1 cellular context compared by ENCODE assay signal in the genomic region with DNA sequence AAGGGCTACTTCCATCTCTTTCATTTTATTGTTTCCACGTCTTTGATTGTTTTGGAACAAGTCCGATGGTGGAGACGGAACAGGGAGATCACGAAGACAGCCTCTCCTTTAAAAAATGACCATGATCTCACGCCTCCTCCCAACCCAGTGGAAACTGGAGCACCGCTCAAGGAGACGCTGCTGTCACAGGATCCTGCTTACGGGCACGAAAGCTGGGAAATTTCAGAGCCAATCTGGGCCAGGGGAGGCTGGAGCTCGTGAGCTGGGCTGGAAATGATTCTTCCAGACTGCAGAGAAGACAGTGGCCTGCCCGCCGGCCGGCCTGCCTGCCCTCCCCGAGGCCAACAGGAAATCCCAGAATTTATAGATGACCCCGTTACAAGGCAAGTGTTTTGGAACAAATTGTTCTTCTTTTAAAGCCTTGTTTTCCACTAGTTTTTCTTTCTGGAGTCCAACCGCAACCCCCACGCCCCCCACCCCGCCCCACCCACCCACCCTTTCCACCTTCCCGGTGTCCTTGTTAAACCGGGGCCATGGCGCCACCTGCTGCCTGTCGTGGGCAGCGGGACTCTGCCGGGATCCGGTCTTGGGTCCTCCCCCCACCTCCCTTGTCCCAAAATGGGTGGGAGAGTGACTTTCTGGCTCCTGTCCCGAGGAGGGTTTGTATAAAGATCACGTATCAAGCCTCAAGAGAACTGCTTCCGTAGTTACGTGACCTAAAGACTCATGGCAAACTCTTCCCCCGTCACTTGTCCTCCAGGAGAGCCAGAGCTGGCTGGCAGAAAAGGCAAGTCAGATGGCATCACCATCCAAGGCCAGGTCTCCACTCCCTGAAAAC.
TF ChIP-seq lines count a peak whose summit lies in the region.

No MANE protein-coding gene starts in this region.

TF ChIP-seq in WTC11, 78 proteins besides CTCF, POLR2A, EP300 and RAD21 (continued from another document):
- TF ChIP-seq, protein P1, sequence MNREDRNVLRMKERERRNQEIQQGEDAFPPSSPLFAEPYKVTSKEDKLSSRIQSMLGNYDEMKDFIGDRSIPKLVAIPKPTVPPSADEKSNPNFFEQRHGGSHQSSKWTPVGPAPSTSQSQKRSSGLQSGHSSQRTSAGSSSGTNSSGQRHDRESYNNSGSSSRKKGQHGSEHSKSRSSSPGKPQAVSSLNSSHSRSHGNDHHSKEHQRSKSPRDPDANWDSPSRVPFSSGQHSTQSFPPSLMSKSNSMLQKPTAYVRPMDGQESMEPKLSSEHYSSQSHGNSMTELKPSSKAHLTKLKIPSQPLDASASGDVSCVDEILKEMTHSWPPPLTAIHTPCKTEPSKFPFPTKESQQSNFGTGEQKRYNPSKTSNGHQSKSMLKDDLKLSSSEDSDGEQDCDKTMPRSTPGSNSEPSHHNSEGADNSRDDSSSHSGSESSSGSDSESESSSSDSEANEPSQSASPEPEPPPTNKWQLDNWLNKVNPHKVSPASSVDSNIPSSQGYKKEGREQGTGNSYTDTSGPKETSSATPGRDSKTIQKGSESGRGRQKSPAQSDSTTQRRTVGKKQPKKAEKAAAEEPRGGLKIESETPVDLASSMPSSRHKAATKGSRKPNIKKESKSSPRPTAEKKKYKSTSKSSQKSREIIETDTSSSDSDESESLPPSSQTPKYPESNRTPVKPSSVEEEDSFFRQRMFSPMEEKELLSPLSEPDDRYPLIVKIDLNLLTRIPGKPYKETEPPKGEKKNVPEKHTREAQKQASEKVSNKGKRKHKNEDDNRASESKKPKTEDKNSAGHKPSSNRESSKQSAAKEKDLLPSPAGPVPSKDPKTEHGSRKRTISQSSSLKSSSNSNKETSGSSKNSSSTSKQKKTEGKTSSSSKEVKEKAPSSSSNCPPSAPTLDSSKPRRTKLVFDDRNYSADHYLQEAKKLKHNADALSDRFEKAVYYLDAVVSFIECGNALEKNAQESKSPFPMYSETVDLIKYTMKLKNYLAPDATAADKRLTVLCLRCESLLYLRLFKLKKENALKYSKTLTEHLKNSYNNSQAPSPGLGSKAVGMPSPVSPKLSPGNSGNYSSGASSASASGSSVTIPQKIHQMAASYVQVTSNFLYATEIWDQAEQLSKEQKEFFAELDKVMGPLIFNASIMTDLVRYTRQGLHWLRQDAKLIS (CRISPR knock-in tag; IDR thresholded peaks at IDR 0.05; ENCODE audit: borderline replicate concordance), result no peak
- TF ChIP-seq OVOL2 (CRISPR knock-in tag; IDR thresholded peaks at IDR 0.05; ENCODE audit: borderline replicate concordance), result no peak
- TF ChIP-seq, protein P2, sequence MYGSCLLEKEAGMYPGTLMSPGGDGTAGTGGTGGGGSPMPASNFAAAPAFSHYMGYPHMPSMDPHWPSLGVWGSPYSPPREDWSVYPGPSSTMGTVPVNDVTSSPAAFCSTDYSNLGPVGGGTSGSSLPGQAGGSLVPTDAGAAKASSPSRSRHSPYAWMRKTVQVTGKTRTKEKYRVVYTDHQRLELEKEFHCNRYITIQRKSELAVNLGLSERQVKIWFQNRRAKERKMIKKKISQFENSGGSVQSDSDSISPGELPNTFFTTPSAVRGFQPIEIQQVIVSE (CRISPR knock-in tag; IDR thresholded peaks at IDR 0.05; ENCODE audit: borderline replicate concordance), result no peak
- TF ChIP-seq CREM (CRISPR knock-in tag; IDR thresholded peaks at IDR 0.05), result no peak
- TF ChIP-seq, protein P3, sequence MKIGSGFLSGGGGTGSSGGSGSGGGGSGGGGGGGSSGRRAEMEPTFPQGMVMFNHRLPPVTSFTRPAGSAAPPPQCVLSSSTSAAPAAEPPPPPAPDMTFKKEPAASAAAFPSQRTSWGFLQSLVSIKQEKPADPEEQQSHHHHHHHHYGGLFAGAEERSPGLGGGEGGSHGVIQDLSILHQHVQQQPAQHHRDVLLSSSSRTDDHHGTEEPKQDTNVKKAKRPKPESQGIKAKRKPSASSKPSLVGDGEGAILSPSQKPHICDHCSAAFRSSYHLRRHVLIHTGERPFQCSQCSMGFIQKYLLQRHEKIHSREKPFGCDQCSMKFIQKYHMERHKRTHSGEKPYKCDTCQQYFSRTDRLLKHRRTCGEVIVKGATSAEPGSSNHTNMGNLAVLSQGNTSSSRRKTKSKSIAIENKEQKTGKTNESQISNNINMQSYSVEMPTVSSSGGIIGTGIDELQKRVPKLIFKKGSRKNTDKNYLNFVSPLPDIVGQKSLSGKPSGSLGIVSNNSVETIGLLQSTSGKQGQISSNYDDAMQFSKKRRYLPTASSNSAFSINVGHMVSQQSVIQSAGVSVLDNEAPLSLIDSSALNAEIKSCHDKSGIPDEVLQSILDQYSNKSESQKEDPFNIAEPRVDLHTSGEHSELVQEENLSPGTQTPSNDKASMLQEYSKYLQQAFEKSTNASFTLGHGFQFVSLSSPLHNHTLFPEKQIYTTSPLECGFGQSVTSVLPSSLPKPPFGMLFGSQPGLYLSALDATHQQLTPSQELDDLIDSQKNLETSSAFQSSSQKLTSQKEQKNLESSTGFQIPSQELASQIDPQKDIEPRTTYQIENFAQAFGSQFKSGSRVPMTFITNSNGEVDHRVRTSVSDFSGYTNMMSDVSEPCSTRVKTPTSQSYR (CRISPR knock-in tag; IDR thresholded peaks at IDR 0.05), result no peak
- TF ChIP-seq SP1 (CRISPR knock-in tag; conservative IDR thresholded peaks at IDR 0.05), result no peak
- TF ChIP-seq, protein P4, sequence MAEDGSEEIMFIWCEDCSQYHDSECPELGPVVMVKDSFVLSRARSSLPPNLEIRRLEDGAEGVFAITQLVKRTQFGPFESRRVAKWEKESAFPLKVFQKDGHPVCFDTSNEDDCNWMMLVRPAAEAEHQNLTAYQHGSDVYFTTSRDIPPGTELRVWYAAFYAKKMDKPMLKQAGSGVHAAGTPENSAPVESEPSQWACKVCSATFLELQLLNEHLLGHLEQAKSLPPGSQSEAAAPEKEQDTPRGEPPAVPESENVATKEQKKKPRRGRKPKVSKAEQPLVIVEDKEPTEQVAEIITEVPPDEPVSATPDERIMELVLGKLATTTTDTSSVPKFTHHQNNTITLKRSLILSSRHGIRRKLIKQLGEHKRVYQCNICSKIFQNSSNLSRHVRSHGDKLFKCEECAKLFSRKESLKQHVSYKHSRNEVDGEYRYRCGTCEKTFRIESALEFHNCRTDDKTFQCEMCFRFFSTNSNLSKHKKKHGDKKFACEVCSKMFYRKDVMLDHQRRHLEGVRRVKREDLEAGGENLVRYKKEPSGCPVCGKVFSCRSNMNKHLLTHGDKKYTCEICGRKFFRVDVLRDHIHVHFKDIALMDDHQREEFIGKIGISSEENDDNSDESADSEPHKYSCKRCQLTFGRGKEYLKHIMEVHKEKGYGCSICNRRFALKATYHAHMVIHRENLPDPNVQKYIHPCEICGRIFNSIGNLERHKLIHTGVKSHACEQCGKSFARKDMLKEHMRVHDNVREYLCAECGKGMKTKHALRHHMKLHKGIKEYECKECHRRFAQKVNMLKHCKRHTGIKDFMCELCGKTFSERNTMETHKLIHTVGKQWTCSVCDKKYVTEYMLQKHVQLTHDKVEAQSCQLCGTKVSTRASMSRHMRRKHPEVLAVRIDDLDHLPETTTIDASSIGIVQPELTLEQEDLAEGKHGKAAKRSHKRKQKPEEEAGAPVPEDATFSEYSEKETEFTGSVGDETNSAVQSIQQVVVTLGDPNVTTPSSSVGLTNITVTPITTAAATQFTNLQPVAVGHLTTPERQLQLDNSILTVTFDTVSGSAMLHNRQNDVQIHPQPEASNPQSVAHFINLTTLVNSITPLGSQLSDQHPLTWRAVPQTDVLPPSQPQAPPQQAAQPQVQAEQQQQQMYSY (CRISPR knock-in tag; IDR thresholded peaks at IDR 0.05), result no peak
- TF ChIP-seq ZNF317 (CRISPR knock-in tag; IDR thresholded peaks at IDR 0.05; ENCODE audit: borderline replicate concordance, low read depth), result no peak
- no peak for TF ChIP-seq SMAD3 (CRISPR knock-in tag; IDR thresholded peaks at IDR 0.05; ENCODE audit: borderline replicate concordance)
- TF ChIP-seq, protein P5, sequence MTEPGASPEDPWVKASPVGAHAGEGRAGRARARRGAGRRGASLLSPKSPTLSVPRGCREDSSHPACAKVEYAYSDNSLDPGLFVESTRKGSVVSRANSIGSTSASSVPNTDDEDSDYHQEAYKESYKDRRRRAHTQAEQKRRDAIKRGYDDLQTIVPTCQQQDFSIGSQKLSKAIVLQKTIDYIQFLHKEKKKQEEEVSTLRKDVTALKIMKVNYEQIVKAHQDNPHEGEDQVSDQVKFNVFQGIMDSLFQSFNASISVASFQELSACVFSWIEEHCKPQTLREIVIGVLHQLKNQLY (CRISPR knock-in tag; IDR thresholded peaks at IDR 0.05), result no peak
- TF ChIP-seq, protein P6, sequence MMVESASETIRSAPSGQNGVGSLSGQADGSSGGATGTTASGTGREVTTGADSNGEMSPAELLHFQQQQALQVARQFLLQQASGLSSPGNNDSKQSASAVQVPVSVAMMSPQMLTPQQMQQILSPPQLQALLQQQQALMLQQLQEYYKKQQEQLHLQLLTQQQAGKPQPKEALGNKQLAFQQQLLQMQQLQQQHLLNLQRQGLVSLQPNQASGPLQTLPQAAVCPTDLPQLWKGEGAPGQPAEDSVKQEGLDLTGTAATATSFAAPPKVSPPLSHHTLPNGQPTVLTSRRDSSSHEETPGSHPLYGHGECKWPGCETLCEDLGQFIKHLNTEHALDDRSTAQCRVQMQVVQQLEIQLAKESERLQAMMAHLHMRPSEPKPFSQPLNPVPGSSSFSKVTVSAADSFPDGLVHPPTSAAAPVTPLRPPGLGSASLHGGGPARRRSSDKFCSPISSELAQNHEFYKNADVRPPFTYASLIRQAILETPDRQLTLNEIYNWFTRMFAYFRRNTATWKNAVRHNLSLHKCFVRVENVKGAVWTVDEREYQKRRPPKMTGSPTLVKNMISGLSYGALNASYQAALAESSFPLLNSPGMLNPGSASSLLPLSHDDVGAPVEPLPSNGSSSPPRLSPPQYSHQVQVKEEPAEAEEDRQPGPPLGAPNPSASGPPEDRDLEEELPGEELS (CRISPR knock-in tag; IDR thresholded peaks at IDR 0.05), result no peak
- no peak for TF ChIP-seq ZNF121 (CRISPR knock-in tag; IDR thresholded peaks at IDR 0.05)
- TF ChIP-seq RELA (CRISPR knock-in tag; IDR thresholded peaks at IDR 0.05; ENCODE audit: borderline replicate concordance), result no peak
- no peak for TF ChIP-seq ZNF423 (CRISPR knock-in tag; IDR thresholded peaks at IDR 0.05)
- no peak for TF ChIP-seq NFYB (CRISPR knock-in tag; conservative IDR thresholded peaks at IDR 0.05; ENCODE audit: low read depth)
- TF ChIP-seq, protein P7, sequence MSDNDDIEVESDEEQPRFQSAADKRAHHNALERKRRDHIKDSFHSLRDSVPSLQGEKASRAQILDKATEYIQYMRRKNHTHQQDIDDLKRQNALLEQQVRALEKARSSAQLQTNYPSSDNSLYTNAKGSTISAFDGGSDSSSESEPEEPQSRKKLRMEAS (CRISPR knock-in tag; IDR thresholded peaks at IDR 0.05), result no peak
- no peak for TF ChIP-seq JUN (CRISPR knock-in tag; IDR thresholded peaks at IDR 0.05)
